9 cellular contexts compared by ENCODE assay signal in the genomic region with DNA sequence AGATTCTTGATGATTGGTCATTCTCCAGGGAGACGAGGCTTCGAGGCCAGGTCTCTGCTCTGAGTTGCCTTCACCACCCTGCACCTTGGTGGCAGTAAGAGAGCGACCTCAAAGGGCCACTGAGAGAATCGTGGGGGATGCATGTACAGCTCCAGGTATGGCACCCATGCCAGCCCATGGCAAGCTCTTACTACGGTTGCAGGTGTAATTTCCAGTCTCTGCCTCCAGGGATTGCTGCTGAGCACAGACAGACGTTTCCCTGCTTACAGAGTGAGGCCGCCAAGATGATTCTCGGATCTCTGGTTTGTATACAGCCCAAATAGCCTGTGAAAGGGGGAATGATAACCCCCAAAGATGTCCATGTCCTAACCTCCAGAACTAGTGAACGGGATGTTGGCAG. TPM values are rescaled to one million over a fixed set of nuclear protein-coding genes. Genes with fewer than 3 reads are reported as not detected.
A peak's percentile ranks its signal among the peaks of the same experiment; 100 is the strongest.
DNase-seq lines count a peak whose midpoint lies in the region; ATAC-seq and TF ChIP-seq lines count a peak whose summit lies in the region.
"Had no signal": no experiment of that assay in that cellular context is flagged by ENCODE, and none has a peak within 500 bp of the region (broad histone marks: within the 10 kb centered on the region; RNA-seq: fewer than 3 reads in every experiment).

No MANE protein-coding gene starts in this region.

- peak; percentile 10 for DNase-seq in DMS53 (lab: John Stamatoyannopoulos, UW)
- DNase-seq in DMS53 treated with DMSO at 0.1 percent for 48 hours (lab: John Stamatoyannopoulos, UW; ENCODE audit: unreplicated experiment): no peak
- peak; percentile 50 for DNase-seq in Jurkat, Clone E6-1 (ENCODE audit: low read depth, low spot score)
- peak; percentile 59 for DNase-seq in choroid plexus epithelial cell (ENCODE audit: low read depth)
- peak; percentile 50 for DNase-seq in neural progenitor cell (ENCODE audit: low spot score)
- no peak for DNase-seq in occipital lobe (lab: John Stamatoyannopoulos, UW)
- DNase-seq in foreskin melanocyte: no peak

- TF ChIP-seq CTCF in choroid plexus epithelial cell (conservative IDR thresholded peaks at IDR 0.05; ENCODE audit: low read depth, low read length) (peak; percentile 78), neural progenitor cell (IDR thresholded peaks at IDR 0.05) (peak; percentile 61)

- no peak overlapping the region for H3K4me2 ChIP-seq in neural progenitor cell

- no peaks in the 10 kb centered on the region for H4K20me1 ChIP-seq in neural progenitor cell (ENCODE audit: low read depth)

- H3K27me3 ChIP-seq in neural progenitor cell: no peaks in the 10 kb centered on the region

- no peaks in the 10 kb centered on the region for H3K79me2 ChIP-seq in neural progenitor cell (ENCODE audit: low read depth)

- no peaks in the 10 kb centered on the region for H3K36me3 ChIP-seq in neural progenitor cell

- H3K9me3 Mint-ChIP-seq in neural progenitor cell: peaks cover 5% of the 10 kb centered on the region

- H3K4me3 Mint-ChIP-seq in neural progenitor cell: no peak overlapping the region

- no peak overlapping the region for H3K27ac Mint-ChIP-seq in neural progenitor cell

- H3K4me1 ChIP-seq in neural progenitor cell: no peaks in the 10 kb centered on the region

- H3K9me3 ChIP-seq in neural progenitor cell (ENCODE audit: low read depth): no peaks in the 10 kb centered on the region

- H3K27ac ChIP-seq in neural progenitor cell: no peak overlapping the region

- no peak overlapping the region for H2AFZ ChIP-seq in neural progenitor cell (replicated peaks)

- peaks cover 19% of the 10 kb centered on the region for H3K27me3 Mint-ChIP-seq in neural progenitor cell (ENCODE audit: insufficient read depth, low read depth)

- no peak overlapping the region for H3K4me3 ChIP-seq in Jurkat, Clone E6-1 (ENCODE audit: low read length)
- H3K4me3 ChIP-seq in choroid plexus epithelial cell (ENCODE audit: low read depth, low read length) (no peak overlapping the region), neural progenitor cell (no peak overlapping the region)

- no peak overlapping the region for H3K9ac ChIP-seq in neural progenitor cell

- no peaks in the 10 kb centered on the region for H3F3A ChIP-seq in neural progenitor cell (ENCODE audit: low read depth)

- peaks cover 3% of the 10 kb centered on the region for H3K4me1 Mint-ChIP-seq in neural progenitor cell

- no peaks in the 10 kb centered on the region for H3K36me3 Mint-ChIP-seq in neural progenitor cell

- no peak for ATAC-seq in HG03108 (IDR thresholded peaks at IDR 0.05; ENCODE audit: unreplicated experiment)

RNA-seq across cellular contexts. Expression of gene DRD5, which starts 16.3 kb away (rescaled TPM):
- not detected for polyA plus RNA-seq in Jurkat, Clone E6-1 (2012; ENCODE audit: insufficient read depth, insufficient read length)
- total RNA-seq in neural progenitor cell (ENCODE audit: low replicate concordance) (0.06 TPM in 1 of 2 replicates, not detected in the other), occipital lobe (0.94 TPM)
- total RNA-seq: HT1080 had no signal

Comparison
In these comparisons a context has a peak if more than half of its experiments do, and no peak if none do; other contexts are left out.
1. DNase-seq: peak in DMS53 (single experiment), Jurkat, Clone E6-1 (single experiment), choroid plexus epithelial cell (single experiment) and neural progenitor cell (single experiment); none in DMS53 treated with DMSO at 0.1 percent for 48 hours (single experiment), occipital lobe (single experiment) and foreskin melanocyte (single experiment).